In the genomic region with DNA sequence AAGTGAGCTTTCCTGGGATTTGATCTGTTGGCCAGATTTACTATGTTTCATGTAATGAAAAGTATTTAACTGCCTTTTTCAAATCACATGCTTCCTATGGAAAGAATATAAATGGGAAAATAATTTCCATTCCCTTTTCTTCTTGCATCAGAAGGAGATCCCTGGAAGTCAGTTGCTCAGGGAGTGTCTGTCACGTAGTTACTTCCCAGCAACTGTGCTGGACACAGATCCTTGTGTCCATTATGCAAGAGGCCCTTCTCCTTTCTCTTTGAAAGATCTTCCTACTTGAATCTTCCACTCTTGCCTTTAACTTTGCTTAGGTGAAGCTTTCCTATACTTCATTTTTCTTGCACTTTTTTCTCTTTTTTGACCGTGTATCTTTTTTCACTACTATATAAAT, we compare ENCODE assay signal across 28 cellular contexts.
"Had no signal": no experiment of that assay in that cellular context is flagged by ENCODE, and none has a peak within 500 bp of the region (broad histone marks: within the 10 kb centered on the region; RNA-seq: fewer than 3 reads in every experiment).

No MANE protein-coding gene starts in this region.

- H3K4me1 ChIP-seq: gastrocnemius medialis, pancreas, prostate gland, sigmoid colon, tibial artery, upper lobe of right lung had no signal

- H3K4me3 Mint-ChIP-seq: activated CD4-positive, alpha-beta memory T cell treated with anti-CD3 and anti-CD28 coated beads for 36 hours; activated naive CD4-positive, alpha-beta T cell treated with anti-CD3 and anti-CD28 coated beads, Interleukin-2, amount 10 ng/mL, durations not matched to agents 7 days and 5 days; activated naive CD8-positive, alpha-beta T cell treated with anti-CD3 and anti-CD28 coated beads, Interleukin-2, amount 10 ng/mL, durations not matched to agents 7 days and 5 days; naive B cell; stimulated activated naive B cell treated with anti-CD40 and anti-IgM and Interleukin-4, amounts not matched to agents 10 μg/mL and 1 μg/mL and 100 μg/mL, for 72 hours had no signal

- H3K9me3 ChIP-seq: gastrocnemius medialis, pancreas, prostate gland, sigmoid colon, stomach, tibial artery, upper lobe of right lung had no signal

- H3K4me1 Mint-ChIP-seq: activated naive CD8-positive, alpha-beta T cell treated with anti-CD3 and anti-CD28 coated beads, Interleukin-2, amount 10 ng/mL, durations not matched to agents 7 days and 5 days; naive B cell; stimulated activated naive B cell treated with anti-CD40 and anti-IgM and Interleukin-4, amounts not matched to agents 10 μg/mL and 1 μg/mL and 100 μg/mL, for 72 hours had no signal

- H3K27ac ChIP-seq: brain microvascular endothelial cell, gastrocnemius medialis, pancreas, prostate gland, sigmoid colon, stomach, tibial artery, upper lobe of right lung, VCaP had no signal

- DNase-seq: activated CD4-positive, alpha-beta memory T cell treated with anti-CD3 and anti-CD28 coated beads for 36 hours; activated CD4-positive, alpha-beta T cell treated with anti-CD3 and anti-CD28 coated beads for 48 hours; activated CD8-positive, alpha-beta memory T cell treated with anti-CD3 and anti-CD28 coated beads, Interleukin-2, amount 50 U/mL, for 4 hours; activated gamma-delta T cell; activated naive CD4-positive, alpha-beta T cell treated with anti-CD3 and anti-CD28 coated beads, Interleukin-2, amount 10 ng/mL, durations not matched to agents 7 days and 5 days; activated naive CD8-positive, alpha-beta T cell treated with anti-CD3 and anti-CD28 coated beads, Interleukin-2, amount 10 ng/mL, durations not matched to agents 7 days and 5 days; activated T-cell treated with anti-CD3 and anti-CD28 coated beads, Interleukin-2, amount 50 U/mL, for 1 hour; amniotic stem cell; brain microvascular endothelial cell; caudate nucleus; gastrocnemius medialis; glutamatergic neuron; hippocampal formation; left cardiac atrium; left ventricle myocardium superior; naive B cell; pancreas; retina; sigmoid colon; stimulated activated CD4-positive, alpha-beta T cell treated with anti-CD3 and anti-CD28 coated beads, Interleukin-15, amount 100 ng/mL, for 24 hours; stimulated activated CD4-positive, alpha-beta T cell treated with anti-CD3 and anti-CD28 coated beads, Interleukin-2, amount 100 ng/mL, for 24 hours; stimulated activated naive B cell treated with anti-CD40 and anti-IgM and Interleukin-4, amounts not matched to agents 10 μg/mL and 1 μg/mL and 100 μg/mL, for 72 hours; stomach; tibial artery; upper lobe of right lung had no signal

- H3K27me3 Mint-ChIP-seq: activated CD4-positive, alpha-beta memory T cell treated with anti-CD3 and anti-CD28 coated beads for 36 hours; activated naive CD4-positive, alpha-beta T cell treated with anti-CD3 and anti-CD28 coated beads, Interleukin-2, amount 10 ng/mL, durations not matched to agents 7 days and 5 days; activated naive CD8-positive, alpha-beta T cell treated with anti-CD3 and anti-CD28 coated beads, Interleukin-2, amount 10 ng/mL, durations not matched to agents 7 days and 5 days; naive B cell; stimulated activated naive B cell treated with anti-CD40 and anti-IgM and Interleukin-4, amounts not matched to agents 10 μg/mL and 1 μg/mL and 100 μg/mL, for 72 hours had no signal

- H3K27ac Mint-ChIP-seq: activated CD4-positive, alpha-beta memory T cell treated with anti-CD3 and anti-CD28 coated beads for 36 hours; activated naive CD4-positive, alpha-beta T cell treated with anti-CD3 and anti-CD28 coated beads, Interleukin-2, amount 10 ng/mL, durations not matched to agents 7 days and 5 days; activated naive CD8-positive, alpha-beta T cell treated with anti-CD3 and anti-CD28 coated beads, Interleukin-2, amount 10 ng/mL, durations not matched to agents 7 days and 5 days; naive B cell; stimulated activated naive B cell treated with anti-CD40 and anti-IgM and Interleukin-4, amounts not matched to agents 10 μg/mL and 1 μg/mL and 100 μg/mL, for 72 hours had no signal

- H3K4me3 ChIP-seq: gastrocnemius medialis, pancreas, prostate gland, sigmoid colon, stomach, tibial artery, upper lobe of right lung had no signal

- H3K27me3 ChIP-seq: brain microvascular endothelial cell, gastrocnemius medialis, pancreas, sigmoid colon, stomach, tibial artery, upper lobe of right lung had no signal

- ATAC-seq: esophagus mucosa; left cardiac atrium; left ventricle myocardium superior; pancreas; stimulated activated naive B cell treated with anti-CD40 and anti-IgM and Interleukin-4, amounts not matched to agents 10 μg/mL and 1 μg/mL and 100 μg/mL, for 72 hours; upper lobe of right lung had no signal

- H3K36me3 Mint-ChIP-seq: naive B cell; stimulated activated naive B cell treated with anti-CD40 and anti-IgM and Interleukin-4, amounts not matched to agents 10 μg/mL and 1 μg/mL and 100 μg/mL, for 72 hours had no signal

- H3K9me3 Mint-ChIP-seq: activated CD4-positive, alpha-beta memory T cell treated with anti-CD3 and anti-CD28 coated beads for 36 hours; activated naive CD4-positive, alpha-beta T cell treated with anti-CD3 and anti-CD28 coated beads, Interleukin-2, amount 10 ng/mL, durations not matched to agents 7 days and 5 days; activated naive CD8-positive, alpha-beta T cell treated with anti-CD3 and anti-CD28 coated beads, Interleukin-2, amount 10 ng/mL, durations not matched to agents 7 days and 5 days; naive B cell; stimulated activated naive B cell treated with anti-CD40 and anti-IgM and Interleukin-4, amounts not matched to agents 10 μg/mL and 1 μg/mL and 100 μg/mL, for 72 hours had no signal

- H3K36me3 ChIP-seq: brain microvascular endothelial cell, gastrocnemius medialis, pancreas, prostate gland, sigmoid colon, tibial artery, upper lobe of right lung had no signal
